Comparison of ENCODE assay signal across 9 cellular contexts in the genomic region with DNA sequence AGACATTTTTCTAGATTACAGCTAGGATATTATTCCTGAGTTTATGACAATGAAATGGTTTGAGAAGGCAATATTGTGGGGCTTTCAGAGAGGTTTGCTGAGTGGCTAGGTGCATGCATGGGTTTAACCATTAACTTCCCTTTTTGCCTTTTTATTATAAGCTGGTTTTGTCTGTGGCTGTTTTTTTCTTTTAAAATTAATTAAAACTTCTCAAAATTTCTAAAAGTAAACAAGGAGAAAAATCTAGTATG.
DNase-seq lines count a peak whose midpoint lies in the region; FAIRE-seq and TF ChIP-seq lines count a peak whose summit lies in the region.
"Had no signal": no experiment of that assay in that cellular context is flagged by ENCODE, and none has a peak within 500 bp of the region (broad histone marks: within the 10 kb centered on the region; RNA-seq: fewer than 3 reads in every experiment).

No MANE protein-coding gene starts in this region.

- no peak for DNase-seq in CD8-positive, alpha-beta memory T cell
- DNase-seq in Karpas-422 (peak; percentile 77), bronchial epithelial cell (ENCODE audit: low read depth) (no peak), osteoblast (ENCODE audit: insufficient read length, low spot score, missing footprints) (no peak), progenitor cell of endocrine pancreas (ENCODE audit: low spot score, unreplicated experiment) (no peak), germinal center (ENCODE audit: low spot score) (no peak), NCI-H524 (lab: John Stamatoyannopoulos, UW) (no peak), Calu3 (no peak)
- DNase-seq: NCI-H146 had no signal

- POLR2A ChIA-PET in CD8-positive, alpha-beta memory T cell (lab: Charles Lee): interaction anchor here (0.5 to 1.1 kb wide), 3 partner anchors 189 to 332 kb away, joined by 3 to 4 read pairs (median 3); a partner anchor contains a TSS

- H3K79me2 ChIP-seq in Karpas-422 (ENCODE audit: low read length) (peaks cover 54% of the 10 kb centered on the region), osteoblast (ENCODE audit: insufficient read depth, low read length) (no peaks in the 10 kb centered on the region)

- H3K36me3 ChIP-seq in CD8-positive, alpha-beta memory T cell (ENCODE audit: insufficient read depth, low read length): no peaks in the 10 kb centered on the region
- peaks cover 20% of the 10 kb centered on the region for H3K36me3 ChIP-seq in Karpas-422 (ENCODE audit: insufficient read depth, low read length)
- H3K36me3 ChIP-seq in bronchial epithelial cell (ENCODE audit: control insufficient read depth, insufficient read depth, low read length): no peaks in the 10 kb centered on the region
- no peaks in the 10 kb centered on the region for H3K36me3 ChIP-seq in osteoblast (ENCODE audit: insufficient read depth, low read length)

- H2AFZ ChIP-seq in Karpas-422 (ENCODE audit: low read length) (no peak overlapping the region), osteoblast (ENCODE audit: low read length) (peak overlapping the region; percentile 40)

- peaks cover 0 to 18% (median 2%) of the 10 kb centered on the region in 3 donors for H3K36me3 Mint-ChIP-seq in CD8-positive, alpha-beta memory T cell
- H3K36me3 Mint-ChIP-seq in progenitor cell of endocrine pancreas (ENCODE audit: insufficient read depth) (no peaks in the 10 kb centered on the region), Calu3 (ENCODE audit: insufficient read depth, unreplicated experiment) (no peaks in the 10 kb centered on the region)

- peaks cover 49 to 61% (median 55%) of the 10 kb centered on the region in 3 donors for H3K4me1 Mint-ChIP-seq in CD8-positive, alpha-beta memory T cell
- peaks cover 8% of the 10 kb centered on the region for H3K4me1 Mint-ChIP-seq in progenitor cell of endocrine pancreas (ENCODE audit: low read depth)
- H3K4me1 Mint-ChIP-seq in Calu3 (ENCODE audit: low read depth, unreplicated experiment): no peaks in the 10 kb centered on the region

- peak overlapping the region; percentile 95 for H3K4me2 ChIP-seq in Karpas-422 (ENCODE audit: low read depth, low read length, poor library complexity, severe bottlenecking)
- H3K4me2 ChIP-seq in osteoblast (ENCODE audit: insufficient read depth, low read length): peak overlapping the region; percentile 40

- H3K9ac ChIP-seq in Karpas-422 (ENCODE audit: low read length): peak overlapping the region; percentile 94

- H3K27ac ChIP-seq in CD8-positive, alpha-beta memory T cell (ENCODE audit: low read depth, low read length): peak overlapping the region; percentile 78
- peak overlapping the region; percentile 100 for H3K27ac ChIP-seq in Karpas-422 (ENCODE audit: low read length)
- H3K27ac ChIP-seq in osteoblast (ENCODE audit: low read depth, low read length): no peak overlapping the region

- H3K27me3 Mint-ChIP-seq in CD8-positive, alpha-beta memory T cell: peaks cover 0 to 3% of the 10 kb centered on the region in 2 donors
- no peaks in the 10 kb centered on the region for H3K27me3 Mint-ChIP-seq in progenitor cell of endocrine pancreas
- no peaks in the 10 kb centered on the region for H3K27me3 Mint-ChIP-seq in Calu3 (ENCODE audit: unreplicated experiment)

- intact Hi-C loops in Calu3 (cut with micrococcal nuclease; ENCODE audit: unreplicated experiment): no loop called here

- CTCF ChIA-PET in CD8-positive, alpha-beta memory T cell (lab: Charles Lee): interaction anchor here (0.9 to 1.6 kb wide), 5 partner anchors 7 to 200 kb away, joined by 3 to 6 read pairs (median 3); no protein-coding TSS in a partner anchor
- CTCF ChIA-PET in Calu3 (lab: Charles Lee): interaction anchor here (0.6 kb wide), 1 partner anchor 1932 kb away, joined by 5 read pairs; no protein-coding TSS in a partner anchor

- TF ChIP-seq CTCF in bronchial epithelial cell (IDR thresholded peaks at IDR 0.05; ENCODE audit: insufficient read depth, low read length, severe bottlenecking) (no peak), osteoblast (IDR thresholded peaks at IDR 0.05; ENCODE audit: extremely low read depth, low read depth, low read length) (no peak), progenitor cell of endocrine pancreas (IDR thresholded peaks at IDR 0.05; ENCODE audit: unreplicated experiment) (no peak), Calu3 (IDR thresholded peaks at IDR 0.05; ENCODE audit: unreplicated experiment) (no peak)

- H3K4me3 Mint-ChIP-seq in CD8-positive, alpha-beta memory T cell: peak overlapping the region; percentile 91 to 100 (median 98)
- no peak overlapping the region for H3K4me3 Mint-ChIP-seq in progenitor cell of endocrine pancreas (ENCODE audit: low read depth)
- H3K4me3 Mint-ChIP-seq in Calu3 (ENCODE audit: low read depth, unreplicated experiment): no peak overlapping the region

- peak overlapping the region; percentile 64 for H3K4me3 ChIP-seq in CD8-positive, alpha-beta memory T cell (ENCODE audit: low read length)
- H3K4me3 ChIP-seq in Karpas-422 (ENCODE audit: low read length) (peak overlapping the region; percentile 95), bronchial epithelial cell (ENCODE audit: low read depth, low read length) (peak overlapping the region; percentile 44), osteoblast (ENCODE audit: insufficient read depth, low read length) (peak overlapping the region; percentile 31)

- no peaks in the 10 kb centered on the region for H3K9me2 ChIP-seq in Karpas-422 (replicated peaks; ENCODE audit: insufficient read depth, low read length)

- BruUV-seq in Calu3 (replicated peaks; lab: Mats Ljungman, UMichigan): no TSS peak

- H3K27me3 ChIP-seq in CD8-positive, alpha-beta memory T cell (ENCODE audit: insufficient read depth, low read length, poor library complexity, severe bottlenecking): no peaks in the 10 kb centered on the region
- H3K27me3 ChIP-seq in Karpas-422 (ENCODE audit: low read length): no peaks in the 10 kb centered on the region
- H3K27me3 ChIP-seq in bronchial epithelial cell (ENCODE audit: control insufficient read depth, insufficient read depth, low read length): no peaks in the 10 kb centered on the region
- no peaks in the 10 kb centered on the region for H3K27me3 ChIP-seq in osteoblast (ENCODE audit: insufficient read depth, low read length)

- H3K27ac Mint-ChIP-seq in CD8-positive, alpha-beta memory T cell: peak overlapping the region; percentile 91 to 99 (median 98)
- H3K27ac Mint-ChIP-seq in progenitor cell of endocrine pancreas (no peak overlapping the region), Calu3 (ENCODE audit: unreplicated experiment) (no peak overlapping the region)

- H4K20me1 ChIP-seq in Karpas-422 (ENCODE audit: insufficient read depth, low read depth, low read length): peaks cover 4% of the 10 kb centered on the region; the same call in 1 of the 2 replicates
- H4K20me1 ChIP-seq in osteoblast (ENCODE audit: insufficient read depth, low read length): no peaks in the 10 kb centered on the region

- no peaks in the 10 kb centered on the region for H3K9me3 Mint-ChIP-seq in CD8-positive, alpha-beta memory T cell
- H3K9me3 Mint-ChIP-seq in progenitor cell of endocrine pancreas (ENCODE audit: low read depth) (peaks cover 8% of the 10 kb centered on the region), Calu3 (ENCODE audit: low read depth, unreplicated experiment) (no peaks in the 10 kb centered on the region)

- H3K9me3 ChIP-seq in CD8-positive, alpha-beta memory T cell (ENCODE audit: low read length): no peaks in the 10 kb centered on the region
- H3K9me3 ChIP-seq in Karpas-422 (ENCODE audit: low read length) (no peaks in the 10 kb centered on the region), osteoblast (ENCODE audit: low read depth, low read length) (no peaks in the 10 kb centered on the region)

- no peak for FAIRE-seq in bronchial epithelial cell (lab: Jason Lieb, UNC)

- H3K4me1 ChIP-seq in CD8-positive, alpha-beta memory T cell (ENCODE audit: insufficient read depth, low read length): peaks cover 44% of the 10 kb centered on the region
- peaks cover 44% of the 10 kb centered on the region for H3K4me1 ChIP-seq in Karpas-422 (ENCODE audit: low read length)
- no peaks in the 10 kb centered on the region for H3K4me1 ChIP-seq in osteoblast (ENCODE audit: insufficient read depth, low read length)

Comparison
In these comparisons a context has a peak if more than half of its experiments do, and no peak if none do; other contexts are left out.
1. H3K4me3 ChIP-seq: peak in every context shown above with its lines; median percentile 95 in Karpas-422; 64 in CD8-positive, alpha-beta memory T cell; 44 in bronchial epithelial cell; 31 in osteoblast.
2. H3K27ac Mint-ChIP-seq: peak in CD8-positive, alpha-beta memory T cell (8 of 8); none in progenitor cell of endocrine pancreas (single experiment) and Calu3 (single experiment).
3. H3K4me3 Mint-ChIP-seq: peak in CD8-positive, alpha-beta memory T cell (7 of 7); none in progenitor cell of endocrine pancreas (single experiment) and Calu3 (single experiment).